In genomic region chrX:38271154-38271716, GRCh38 we compare ENCODE assay signal across 13 cellular contexts. TPM values are rescaled to one million over a fixed set of nuclear protein-coding genes. Genes with fewer than 3 reads are reported as not detected.
DNase-seq lines count a peak whose midpoint lies in the region; ATAC-seq and TF ChIP-seq lines count a peak whose summit lies in the region.
"Had no signal": no experiment of that assay in that cellular context is flagged by ENCODE, and none has a peak within 500 bp of the region (broad histone marks: within the 10 kb centered on the region; RNA-seq: fewer than 3 reads in every experiment).

No MANE protein-coding gene starts in this region.

- no peaks in the 10 kb centered on the region for H3K9me3 Mint-ChIP-seq in MCF 10A (ENCODE audit: unreplicated experiment)
- no peaks in the 10 kb centered on the region for H3K9me3 Mint-ChIP-seq in activated CD8-positive, alpha-beta T cell treated with anti-CD3 and anti-CD28 coated beads, Interleukin-2, amount 10 ng/mL, durations not matched to agents 7 days and 5 days (ENCODE audit: insufficient read depth)

- CTCF ChIA-PET in MCF 10A (lab: Yijun Ruan, JAX) = interaction anchor here (0.7 kb wide), 1 partner anchor 71 kb away, joined by 3 read pairs; no protein-coding TSS in a partner anchor
- CTCF ChIA-PET in activated CD8-positive, alpha-beta T cell treated with anti-CD3 and anti-CD28 coated beads, Interleukin-2, amount 10 ng/mL, durations not matched to agents 7 days and 5 days (lab: Charles Lee) = no interaction called here
- CTCF ChIA-PET in HEK293T (lab: Yijun Ruan, JAX) = interaction anchor here (0.7 to 1.0 kb wide), 4 partner anchors 10 to 971 kb away, joined by 3 to 5 read pairs (median 4); no protein-coding TSS in a partner anchor

- ATAC-seq in HG03469 (IDR thresholded peaks at IDR 0.05; ENCODE audit: unreplicated experiment) = peak; percentile 63
- no peak for ATAC-seq in activated CD8-positive, alpha-beta T cell treated with anti-CD3 and anti-CD28 coated beads, Interleukin-2, amount 10 ng/mL, durations not matched to agents 7 days and 5 days
- no peak for ATAC-seq in activated CD4-positive, CD25-positive, alpha-beta regulatory T cell treated with anti-CD3 and anti-CD28 coated beads, Interleukin-2, amount 50 U/mL, for 24 hours

- no peak overlapping the region for H2AFZ ChIP-seq in GM23248

- no peak overlapping the region for H3K4me3 ChIP-seq in breast epithelium
- no peak overlapping the region for H3K4me3 ChIP-seq in GM23248
- H3K4me3 ChIP-seq: stomach had no signal

- H3K9me2 ChIP-seq in GM23248 (ENCODE audit: insufficient read depth) = no peaks in the 10 kb centered on the region

- TF ChIP-seq POLR2A in breast epithelium (IDR thresholded peaks at IDR 0.05) = no peak

- no peaks in the 10 kb centered on the region for H3K4me1 ChIP-seq in breast epithelium
- peaks cover 25% of the 10 kb centered on the region for H3K4me1 ChIP-seq in GM23248 (ENCODE audit: insufficient read depth)
- H3K4me1 ChIP-seq: stomach had no signal

- no peaks in the 10 kb centered on the region for H4K20me1 ChIP-seq in GM23248 (ENCODE audit: insufficient read depth)

- DNase-seq in MCF 10A (ENCODE audit: unreplicated experiment) (no peak), breast epithelium (ENCODE audit: low spot score in 2 of 2) (no peak), GM23248 (peak; percentile 14), HEK293T (ENCODE audit: extremely low spot score) (no peak)
- no peak for DNase-seq in activated CD8-positive, alpha-beta T cell treated with anti-CD3 and anti-CD28 coated beads, Interleukin-2, amount 10 ng/mL, durations not matched to agents 7 days and 5 days
- no peak for DNase-seq in activated naive CD4-positive, alpha-beta T cell (lab: John Stamatoyannopoulos, UW)
- DNase-seq: activated CD4-positive, alpha-beta T cell treated with anti-CD3 and anti-CD28 coated beads, Interleukin-2, amount 50 U/mL, for 48 hours; NCI-H2081; stomach had no signal

- H3K9me3 ChIP-seq in breast epithelium = no peaks in the 10 kb centered on the region
- no peaks in the 10 kb centered on the region for H3K9me3 ChIP-seq in GM23248 (ENCODE audit: low read depth)
- H3K9me3 ChIP-seq: stomach had no signal

- in situ Hi-C loops in GM23248 (cut with MboI) = no loop called here

- H3K4me3 Mint-ChIP-seq in MCF 10A (ENCODE audit: unreplicated experiment) = no peak overlapping the region
- H3K4me3 Mint-ChIP-seq in activated CD8-positive, alpha-beta T cell treated with anti-CD3 and anti-CD28 coated beads, Interleukin-2, amount 10 ng/mL, durations not matched to agents 7 days and 5 days = no peak overlapping the region
- H3K4me3 Mint-ChIP-seq: nephron had no signal

- H3K9ac ChIP-seq in GM23248 = no peak overlapping the region

- no peak overlapping the region for H3K27ac ChIP-seq in breast epithelium
- 0 out of 2 replicates have a peak overlapping the region, but pooled peaks have one; percentile 6 for H3K27ac ChIP-seq in GM23248
- H3K27ac ChIP-seq: HL-60, stomach had no signal

- TF ChIP-seq CTCF in MCF 10A (IDR thresholded peaks at IDR 0.05; ENCODE audit: unreplicated experiment) (no peak), breast epithelium (IDR thresholded peaks at IDR 0.05) (no peak)

- no peak overlapping the region for H3K4me2 ChIP-seq in GM23248 (ENCODE audit: unreplicated experiment)

- peaks cover 0 to 6% of the 10 kb centered on the region in 2 donors for H3K27me3 ChIP-seq in breast epithelium
- H3K27me3 ChIP-seq in GM23248 (replicated peaks; ENCODE audit: insufficient read depth) = no peaks in the 10 kb centered on the region
- H3K27me3 ChIP-seq: stomach had no signal

- H3K4me1 Mint-ChIP-seq in MCF 10A (ENCODE audit: insufficient read depth, unreplicated experiment) = peaks cover 18% of the 10 kb centered on the region
- peaks cover 9% of the 10 kb centered on the region for H3K4me1 Mint-ChIP-seq in activated CD8-positive, alpha-beta T cell treated with anti-CD3 and anti-CD28 coated beads, Interleukin-2, amount 10 ng/mL, durations not matched to agents 7 days and 5 days (ENCODE audit: low read depth)
- H3K4me1 Mint-ChIP-seq: nephron had no signal

- peaks cover 14% of the 10 kb centered on the region for H3K36me3 Mint-ChIP-seq in MCF 10A (ENCODE audit: insufficient read depth, unreplicated experiment)
- peaks cover 2% of the 10 kb centered on the region for H3K36me3 Mint-ChIP-seq in activated CD8-positive, alpha-beta T cell treated with anti-CD3 and anti-CD28 coated beads, Interleukin-2, amount 10 ng/mL, durations not matched to agents 7 days and 5 days (ENCODE audit: low read depth)

- H3K27me3 Mint-ChIP-seq in MCF 10A (ENCODE audit: insufficient read depth, unreplicated experiment) = peaks cover 34% of the 10 kb centered on the region
- H3K27me3 Mint-ChIP-seq in activated CD8-positive, alpha-beta T cell treated with anti-CD3 and anti-CD28 coated beads, Interleukin-2, amount 10 ng/mL, durations not matched to agents 7 days and 5 days (ENCODE audit: low read depth) = no peaks in the 10 kb centered on the region

- intact Hi-C loops in MCF 10A (cut with micrococcal nuclease) = no loop called here
- intact Hi-C loops in breast epithelium (cut with DNase I; ENCODE audit: low total_unique reads) = no loop called here

- H3K27ac Mint-ChIP-seq in MCF 10A (ENCODE audit: low read depth, unreplicated experiment) = peak overlapping the region; percentile 50
- H3K27ac Mint-ChIP-seq in activated CD8-positive, alpha-beta T cell treated with anti-CD3 and anti-CD28 coated beads, Interleukin-2, amount 10 ng/mL, durations not matched to agents 7 days and 5 days = no peak overlapping the region
- H3K27ac Mint-ChIP-seq: nephron had no signal

- BruUV-seq in MCF 10A (replicated peaks; lab: Mats Ljungman, UMichigan) = no TSS peak

- H3K79me2 ChIP-seq in GM23248 (ENCODE audit: insufficient read depth) = no peaks in the 10 kb centered on the region

- H3F3A ChIP-seq in GM23248 (ENCODE audit: insufficient read depth) = peaks cover 23% of the 10 kb centered on the region

- H3K36me3 ChIP-seq in breast epithelium = no peaks in the 10 kb centered on the region
- H3K36me3 ChIP-seq in GM23248 (ENCODE audit: low read depth) = no peaks in the 10 kb centered on the region
- H3K36me3 ChIP-seq: stomach had no signal

- POLR2A ChIA-PET in MCF 10A (lab: Yijun Ruan, JAX) (no interaction called here), HEK293T (lab: Yijun Ruan, JAX) (no interaction called here)
- POLR2A ChIA-PET in activated CD8-positive, alpha-beta T cell treated with anti-CD3 and anti-CD28 coated beads, Interleukin-2, amount 10 ng/mL, durations not matched to agents 7 days and 5 days (lab: Charles Lee) = no interaction called here

TF ChIP-seq in HEK293T, 16 proteins besides CTCF, POLR2A, EP300 and RAD21:
- no peak for TF ChIP-seq FOXM1 (IDR thresholded peaks at IDR 0.05; ENCODE audit: borderline replicate concordance)
- TF ChIP-seq ARNT (IDR thresholded peaks at IDR 0.05) = no peak
- no peak for TF ChIP-seq ELF4 (IDR thresholded peaks at IDR 0.05)
- no peak for TF ChIP-seq BHLHE40 (IDR thresholded peaks at IDR 0.05; ENCODE audit: borderline replicate concordance)
- TF ChIP-seq PKNOX1 (IDR thresholded peaks at IDR 0.05) = no peak
- no peak for TF ChIP-seq LEF1 (IDR thresholded peaks at IDR 0.05; ENCODE audit: borderline replicate concordance)
- TF ChIP-seq L3MBTL2 (conservative IDR thresholded peaks at IDR 0.05) = no peak
- TF ChIP-seq HDGF (IDR thresholded peaks at IDR 0.05; ENCODE audit: borderline replicate concordance) = no peak
- no peak for TF ChIP-seq ZNF384 (IDR thresholded peaks at IDR 0.05)
- TF ChIP-seq FOXK2 (IDR thresholded peaks at IDR 0.05) = no peak
- no peak for TF ChIP-seq TARDBP (IDR thresholded peaks at IDR 0.05)
- TF ChIP-seq NFRKB (IDR thresholded peaks at IDR 0.05) = no peak
- no peak for TF ChIP-seq SUZ12 (IDR thresholded peaks at IDR 0.05)
- no peak for TF ChIP-seq CTBP1 (IDR thresholded peaks at IDR 0.05; ENCODE audit: borderline replicate concordance)

RNA-seq across cellular contexts. Expression of gene SRPX, which starts 50.6 kb away (rescaled TPM):
- total RNA-seq in MCF 10A (2022) (7.4 and 9.4 TPM in 2 replicates), breast epithelium (100 to 1,000 TPM; 108 to 415 (median 168) TPM)
- 53.1 and 75.7 TPM in 2 replicates for total RNA-seq in GM23248 (2014; rRNA removed; shearing (Covaris generic))
- 82.2 and 84.4 TPM in 2 replicates for polyA plus RNA-seq in GM23248 (2016; fragmentation: Nextera tagmentation; extraction: Ambion mirVana)
- total RNA-seq in activated CD8-positive, alpha-beta T cell treated with anti-CD3 and anti-CD28 coated beads, Interleukin-2, amount 10 ng/mL, durations not matched to agents 7 days and 5 days = 1 to 10 TPM; 1.2 to 1.5 TPM

RNA-seq across cellular contexts. Expression of gene RPGR, which starts 56.1 kb away (rescaled TPM):
- total RNA-seq in MCF 10A (2022) (18.9 and 23.8 TPM in 2 replicates), breast epithelium (10 to 100 TPM; 33.1 to 40.3 (median 38.6) TPM)
- 5.8 and 9.7 TPM in 2 replicates for total RNA-seq in GM23248 (2014; rRNA removed; shearing (Covaris generic))
- polyA plus RNA-seq in GM23248 (2016; fragmentation: Nextera tagmentation; extraction: Ambion mirVana) = 4.8 and 6.0 TPM in 2 replicates
- 1 to 10 TPM; 5.0 to 7.6 TPM for total RNA-seq in activated CD8-positive, alpha-beta T cell treated with anti-CD3 and anti-CD28 coated beads, Interleukin-2, amount 10 ng/mL, durations not matched to agents 7 days and 5 days
